1 cellular context compared by ENCODE assay signal in genomic region chr13:43128504-43128929, GRCh38.
TF ChIP-seq lines count a peak whose summit lies in the region.

No MANE protein-coding gene starts in this region.

TF ChIP-seq in SK-N-SH treated with all-trans-retinoic acid at 6 μM for 48 hours, 23 proteins besides CTCF, POLR2A, EP300 and RAD21 (continued from another document):
- no peak for TF ChIP-seq PATZ1 (CRISPR knock-in tag; IDR thresholded peaks at IDR 0.05; ENCODE audit: borderline replicate concordance)
- TF ChIP-seq ARNTL (CRISPR knock-in tag; IDR thresholded peaks at IDR 0.05; ENCODE audit: borderline replicate concordance, low read depth): no peak
